Comparison of ENCODE assay signal across 12 cellular contexts in the genomic region with DNA sequence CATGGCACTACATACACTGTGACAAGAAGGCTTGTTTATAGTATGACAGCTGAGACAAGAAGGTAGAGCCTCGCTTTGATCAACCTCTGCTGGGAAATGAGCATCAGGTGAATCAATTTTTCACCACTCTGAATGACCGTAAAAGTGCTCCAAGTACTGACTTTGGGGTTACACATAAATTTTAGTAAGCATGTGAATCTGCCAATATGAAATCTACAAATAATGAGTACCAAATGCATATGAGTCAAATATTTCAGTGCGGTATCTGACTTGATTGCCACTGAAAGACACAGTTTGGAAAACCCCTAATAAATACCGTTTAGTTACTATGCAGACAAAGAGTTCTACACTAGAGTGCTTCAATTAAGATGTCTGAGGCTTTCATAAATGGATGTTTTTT.
DNase-seq lines count a peak whose midpoint lies in the region; ATAC-seq and TF ChIP-seq lines count a peak whose summit lies in the region.
"Had no signal": no experiment of that assay in that cellular context is flagged by ENCODE, and none has a peak within 500 bp of the region (broad histone marks: within the 10 kb centered on the region; RNA-seq: fewer than 3 reads in every experiment).

No MANE protein-coding gene starts in this region.

- no peaks in the 10 kb centered on the region for H3K27me3 Mint-ChIP-seq in activated CD4-positive, alpha-beta memory T cell treated with anti-CD3 and anti-CD28 coated beads for 36 hours
- no peaks in the 10 kb centered on the region for H3K27me3 Mint-ChIP-seq in GM23338 (ENCODE audit: insufficient read depth, low read depth, poor library complexity)
- H3K27me3 Mint-ChIP-seq: naive thymus-derived CD4-positive, alpha-beta T cell had no signal

- intact Hi-C loops in activated CD4-positive, alpha-beta memory T cell treated with anti-CD3 and anti-CD28 coated beads for 36 hours (cut with micrococcal nuclease): loop anchor here (2.0 to 5.0 kb wide), 3 partner anchors 25 to 70 kb away; no protein-coding TSS in a partner anchor

- peaks cover 23% of the 10 kb centered on the region for H3K36me3 Mint-ChIP-seq in activated CD4-positive, alpha-beta memory T cell treated with anti-CD3 and anti-CD28 coated beads for 36 hours
- H3K36me3 Mint-ChIP-seq in GM23338 (ENCODE audit: low read depth): peaks cover 6% of the 10 kb centered on the region

- H3K9me2 ChIP-seq in GM23338 (ENCODE audit: insufficient read depth): no peaks in the 10 kb centered on the region

- POLR2A ChIA-PET in activated CD4-positive, alpha-beta memory T cell treated with anti-CD3 and anti-CD28 coated beads for 36 hours (lab: Charles Lee): no interaction called here

- in situ Hi-C loops in GM13976 (cut with MboI; ENCODE audit: low sequenced_read_pairs, unreplicated experiment): no loop called here

- H3K36me3 ChIP-seq in GM23338 (ENCODE audit: insufficient read depth): 0 out of 2 replicates have a peak, but pooled peaks cover 7% of the 10 kb centered on the region
- H3K36me3 ChIP-seq: prostate gland had no signal

- ATAC-seq in GM18861 (IDR thresholded peaks at IDR 0.05; ENCODE audit: unreplicated experiment) (peak; percentile 46), GM19035 (IDR thresholded peaks at IDR 0.05; ENCODE audit: unreplicated experiment) (peak; percentile 40), HG02885 (IDR thresholded peaks at IDR 0.05; ENCODE audit: poor library complexity, unreplicated experiment) (peak; percentile 54), GM21447 (IDR thresholded peaks at IDR 0.05; ENCODE audit: unreplicated experiment) (no peak), GM23338 (no peak)
- ATAC-seq: naive thymus-derived CD4-positive, alpha-beta T cell had no signal

- H3F3A ChIP-seq in GM23338 (replicated peaks; ENCODE audit: low read depth): no peaks in the 10 kb centered on the region

- no peaks in the 10 kb centered on the region for H3K27me3 ChIP-seq in GM23338 (ENCODE audit: insufficient read depth)

- DNase-seq in activated CD4-positive, alpha-beta memory T cell treated with anti-CD3 and anti-CD28 coated beads for 36 hours: peak; percentile 27
- DNase-seq in GM13976 (ENCODE audit: low spot score): no peak
- no peak for DNase-seq in GM23338 (ENCODE audit: low spot score)
- DNase-seq: activated CD8-positive, alpha-beta memory T cell treated with anti-CD3 and anti-CD28 coated beads for 24 hours; naive thymus-derived CD4-positive, alpha-beta T cell; substantia nigra had no signal

- peaks cover 36% of the 10 kb centered on the region for H3K4me1 Mint-ChIP-seq in activated CD4-positive, alpha-beta memory T cell treated with anti-CD3 and anti-CD28 coated beads for 36 hours (ENCODE audit: low read depth)
- H3K4me1 Mint-ChIP-seq in GM23338: peaks cover 7% of the 10 kb centered on the region; the same call in 2 of the 3 replicates

- no peak overlapping the region for H3K4me2 ChIP-seq in GM23338

- no peaks in the 10 kb centered on the region for H4K20me1 ChIP-seq in GM23338 (replicated peaks; ENCODE audit: insufficient read depth)

- TF ChIP-seq CTCF in GM13976 (IDR thresholded peaks at IDR 0.05; ENCODE audit: borderline replicate concordance, control extremely low read depth, extremely low read depth, insufficient read depth, missing control alignments): no peak
- no peak for TF ChIP-seq CTCF in GM23338 (conservative IDR thresholded peaks at IDR 0.05; ENCODE audit: low read depth in 2 of 2)

- CTCF ChIA-PET in activated CD4-positive, alpha-beta memory T cell treated with anti-CD3 and anti-CD28 coated beads for 36 hours (lab: Charles Lee): interaction anchor here (1.0 to 1.5 kb wide), 2 partner anchors 24 to 145 kb away, joined by 3 to 5 read pairs; no protein-coding TSS in a partner anchor

- peaks cover 7% of the 10 kb centered on the region; the same call in 1 of the 2 replicates for H3K79me2 ChIP-seq in GM23338 (replicated peaks; ENCODE audit: insufficient read depth)

- H3K4me3 ChIP-seq in GM23338: no peak overlapping the region
- H3K4me3 ChIP-seq: prostate gland had no signal

- H3K4me3 Mint-ChIP-seq in activated CD4-positive, alpha-beta memory T cell treated with anti-CD3 and anti-CD28 coated beads for 36 hours: no peak overlapping the region
- H3K4me3 Mint-ChIP-seq in GM23338: no peak overlapping the region
- H3K4me3 Mint-ChIP-seq: naive thymus-derived CD4-positive, alpha-beta T cell had no signal

- H3K4me1 ChIP-seq in GM23338 (ENCODE audit: insufficient read depth): no peaks in the 10 kb centered on the region
- H3K4me1 ChIP-seq: prostate gland had no signal

- no peak overlapping the region for H3K27ac ChIP-seq in GM23338 (ENCODE audit: low read depth)
- H3K27ac ChIP-seq: C4-2B, prostate gland had no signal

- H3K27ac Mint-ChIP-seq in activated CD4-positive, alpha-beta memory T cell treated with anti-CD3 and anti-CD28 coated beads for 36 hours: peak overlapping the region; percentile 79
- H3K27ac Mint-ChIP-seq in GM23338: no peak overlapping the region
- H3K27ac Mint-ChIP-seq: naive thymus-derived CD4-positive, alpha-beta T cell had no signal

- no peak overlapping the region for H2AFZ ChIP-seq in GM23338

- H3K9me3 Mint-ChIP-seq in activated CD4-positive, alpha-beta memory T cell treated with anti-CD3 and anti-CD28 coated beads for 36 hours: no peaks in the 10 kb centered on the region
- H3K9me3 Mint-ChIP-seq in GM23338: no peaks in the 10 kb centered on the region

TF ChIP-seq in GM23338, 12 proteins besides CTCF, POLR2A, EP300 and RAD21 (continues in another document):
- no peak for TF ChIP-seq CREB1 (CRISPR knock-in tag; IDR thresholded peaks at IDR 0.05; ENCODE audit: low read depth)
- TF ChIP-seq, protein P1, sequence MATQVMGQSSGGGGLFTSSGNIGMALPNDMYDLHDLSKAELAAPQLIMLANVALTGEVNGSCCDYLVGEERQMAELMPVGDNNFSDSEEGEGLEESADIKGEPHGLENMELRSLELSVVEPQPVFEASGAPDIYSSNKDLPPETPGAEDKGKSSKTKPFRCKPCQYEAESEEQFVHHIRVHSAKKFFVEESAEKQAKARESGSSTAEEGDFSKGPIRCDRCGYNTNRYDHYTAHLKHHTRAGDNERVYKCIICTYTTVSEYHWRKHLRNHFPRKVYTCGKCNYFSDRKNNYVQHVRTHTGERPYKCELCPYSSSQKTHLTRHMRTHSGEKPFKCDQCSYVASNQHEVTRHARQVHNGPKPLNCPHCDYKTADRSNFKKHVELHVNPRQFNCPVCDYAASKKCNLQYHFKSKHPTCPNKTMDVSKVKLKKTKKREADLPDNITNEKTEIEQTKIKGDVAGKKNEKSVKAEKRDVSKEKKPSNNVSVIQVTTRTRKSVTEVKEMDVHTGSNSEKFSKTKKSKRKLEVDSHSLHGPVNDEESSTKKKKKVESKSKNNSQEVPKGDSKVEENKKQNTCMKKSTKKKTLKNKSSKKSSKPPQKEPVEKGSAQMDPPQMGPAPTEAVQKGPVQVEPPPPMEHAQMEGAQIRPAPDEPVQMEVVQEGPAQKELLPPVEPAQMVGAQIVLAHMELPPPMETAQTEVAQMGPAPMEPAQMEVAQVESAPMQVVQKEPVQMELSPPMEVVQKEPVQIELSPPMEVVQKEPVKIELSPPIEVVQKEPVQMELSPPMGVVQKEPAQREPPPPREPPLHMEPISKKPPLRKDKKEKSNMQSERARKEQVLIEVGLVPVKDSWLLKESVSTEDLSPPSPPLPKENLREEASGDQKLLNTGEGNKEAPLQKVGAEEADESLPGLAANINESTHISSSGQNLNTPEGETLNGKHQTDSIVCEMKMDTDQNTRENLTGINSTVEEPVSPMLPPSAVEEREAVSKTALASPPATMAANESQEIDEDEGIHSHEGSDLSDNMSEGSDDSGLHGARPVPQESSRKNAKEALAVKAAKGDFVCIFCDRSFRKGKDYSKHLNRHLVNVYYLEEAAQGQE (IDR thresholded peaks at IDR 0.05; ENCODE audit: unreplicated experiment): no peak
- no peak for TF ChIP-seq EZH2phosphoT487 (IDR thresholded peaks at IDR 0.05; ENCODE audit: unreplicated experiment)
- TF ChIP-seq NANOG (IDR thresholded peaks at IDR 0.05; ENCODE audit: borderline replicate concordance): no peak

Comparison
In these comparisons a context has a peak if more than half of its experiments do, and no peak if none do; other contexts are left out.
1. ATAC-seq: peak in GM18861 (single experiment), GM19035 (single experiment) and HG02885 (single experiment); none in GM21447 (single experiment) and GM23338 (single experiment).